In genomic region chr4:145488310-145488709, GRCh38 we compare ENCODE assay signal across 2 cellular contexts.
TF ChIP-seq lines count a peak whose summit lies in the region.

No MANE protein-coding gene starts in this region.

TF ChIP-seq in GM23338, 12 proteins besides CTCF, POLR2A, EP300 and RAD21:
- no peak for TF ChIP-seq POLR2AphosphoS5 (IDR thresholded peaks at IDR 0.05; ENCODE audit: low read depth)
- TF ChIP-seq CREB1 (CRISPR knock-in tag; IDR thresholded peaks at IDR 0.05; ENCODE audit: low read depth), result no peak
- no peak for TF ChIP-seq ZNF462 (CRISPR knock-in tag; IDR thresholded peaks at IDR 0.05)
- TF ChIP-seq REST (IDR thresholded peaks at IDR 0.05; ENCODE audit: unreplicated experiment), result no peak
- no peak for TF ChIP-seq ZNF331 (CRISPR knock-in tag; IDR thresholded peaks at IDR 0.05; ENCODE audit: low read depth)
- TF ChIP-seq STAT1 (IDR thresholded peaks at IDR 0.05; ENCODE audit: unreplicated experiment), result no peak
- no peak for TF ChIP-seq ZNF114 (CRISPR knock-in tag; IDR thresholded peaks at IDR 0.05)
- TF ChIP-seq JUNB (IDR thresholded peaks at IDR 0.05; ENCODE audit: unreplicated experiment), result no peak
- TF ChIP-seq EZH2 (IDR thresholded peaks at IDR 0.05; ENCODE audit: low read depth, unreplicated experiment), result no peak
- TF ChIP-seq NANOG (IDR thresholded peaks at IDR 0.05; ENCODE audit: borderline replicate concordance), result no peak
- TF ChIP-seq ETS1 (IDR thresholded peaks at IDR 0.05), result no peak
- TF ChIP-seq EZH2phosphoT487 (IDR thresholded peaks at IDR 0.05; ENCODE audit: unreplicated experiment), result no peak

TF ChIP-seq in GM12878, 131 proteins besides CTCF, POLR2A, EP300 and RAD21:
- TF ChIP-seq MTA2 (IDR thresholded peaks at IDR 0.05; ENCODE audit: low read depth) (no peak), POU2F2 (IDR thresholded peaks at IDR 0.05; ENCODE audit: borderline replicate concordance, low read depth, low read length) (0 out of 3 replicates have a peak, but pooled peaks have one; percentile 58), RUNX3 (IDR thresholded peaks at IDR 0.05; ENCODE audit: low read length) (peak; percentile 91), CUX1 (IDR thresholded peaks at IDR 0.05; ENCODE audit: insufficient replicate concordance, low read depth, low read length) (no peak)
